In the genomic region with DNA sequence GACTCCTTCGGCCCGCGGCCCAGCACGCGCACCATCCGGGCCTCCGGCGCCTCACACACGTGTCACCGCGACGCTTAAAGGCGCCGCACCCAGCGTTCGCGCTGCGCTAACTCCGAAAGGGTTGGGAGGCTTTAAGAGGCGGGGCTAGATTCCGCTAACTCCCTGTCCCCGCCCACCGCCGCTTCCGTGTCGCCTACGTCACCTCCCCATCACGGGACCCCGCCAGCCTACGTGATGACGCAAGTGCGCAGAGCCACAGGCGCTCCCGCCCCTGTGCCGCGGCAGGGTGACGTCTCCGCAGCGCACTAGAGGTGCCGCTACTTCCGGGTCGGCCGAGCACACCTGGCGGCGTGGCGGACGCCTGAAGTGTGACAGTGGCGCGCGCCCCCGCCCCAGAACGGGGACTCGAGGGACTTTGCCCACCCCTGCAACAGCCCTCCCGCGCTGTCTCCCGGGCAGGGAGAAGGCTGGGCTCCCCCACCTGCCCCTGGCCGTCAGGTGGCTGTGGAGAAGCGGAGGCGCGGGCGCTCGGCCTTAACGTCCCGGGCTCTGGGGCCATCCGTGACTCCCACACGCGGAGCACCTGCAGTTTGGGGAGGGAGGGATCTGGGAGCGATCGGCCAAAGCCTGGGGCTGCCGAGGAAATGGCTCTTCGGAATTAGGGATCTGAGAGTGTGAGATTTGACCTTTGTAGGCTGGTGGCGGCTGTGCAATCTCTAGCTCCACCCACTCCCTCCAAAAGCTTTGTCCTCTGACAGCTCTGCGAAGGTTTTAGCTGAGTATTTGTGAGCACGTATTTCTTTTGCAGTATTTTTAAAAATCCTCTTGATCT, we compare ENCODE assay signal across 8 cellular contexts.
DNase-seq lines count a peak whose midpoint lies in the region; ATAC-seq and TF ChIP-seq lines count a peak whose summit lies in the region.

A gene (minus strand): TSS at position 35 of the 832 bp plus-strand sequence. CDS start 4,451 bp downstream, outside the sequence.

- ATAC-seq in GM19035 (IDR thresholded peaks at IDR 0.05; ENCODE audit: unreplicated experiment): peak; percentile 87
- ATAC-seq in HG03354 (IDR thresholded peaks at IDR 0.05; ENCODE audit: poor library complexity, severe bottlenecking, unreplicated experiment): peak; percentile 91
- peak; percentile 90 to 91 for ATAC-seq in activated CD4-positive, CD25-positive, alpha-beta regulatory T cell treated with anti-CD3 and anti-CD28 coated beads, Interleukin-2, amount 50 U/mL, for 24 hours

- DNase-seq in AG09319 (ENCODE audit: extremely low read depth, low read depth) (peak; percentile 98), NCI-H446 treated with DMSO at 0.1 percent for 48 hours (lab: John Stamatoyannopoulos, UW) (peak; percentile 98), cerebellar cortex (ENCODE audit: low spot score) (peak; percentile 99), islet precursor cell (peak; percentile 100)
- DNase-seq in stimulated activated CD4-positive, alpha-beta T cell treated with anti-CD3 and anti-CD28 coated beads, Interleukin-12 subunit alpha, Interleukin-12 subunit beta, amount 100 ng/mL, for 48 hours (ENCODE audit: low read depth in 2 of 3, low spot score in 1 of 3): peak; percentile 100

- no peak; the same call in 1 of the 2 replicates for TF ChIP-seq CTCF in AG09319 (IDR thresholded peaks at IDR 0.05; ENCODE audit: low read depth, low read length)

Comparison
In these comparisons a context has a peak if more than half of its experiments do, and no peak if none do; other contexts are left out.
1. Peak in every context shown above with its lines: DNase-seq and ATAC-seq.